In genomic region chr1:153783233-153784190, GRCh38 we compare ENCODE assay signal across 1 cellular context.
TF ChIP-seq lines count a peak whose summit lies in the region.

No MANE protein-coding gene starts in this region.

TF ChIP-seq in K562, 482 proteins besides CTCF, POLR2A, EP300 and RAD21 (continued from another document and continues in another):
- TF ChIP-seq CHD7 (IDR thresholded peaks at IDR 0.05; ENCODE audit: low read depth, low read length) (no peak), TCF7L2 (IDR thresholded peaks at IDR 0.05; ENCODE audit: low read depth, low read length) (no peak), LEF1 (IDR thresholded peaks at IDR 0.05) (no peak), PHF8 (IDR thresholded peaks at IDR 0.05; ENCODE audit: borderline replicate concordance, low read length) (peak; percentile 95), CREB5 (CRISPR knock-in tag; IDR thresholded peaks at IDR 0.05) (no peak), PHB2 (IDR thresholded peaks at IDR 0.05; ENCODE audit: low read depth) (no peak), ZNF175 (CRISPR knock-in tag; IDR thresholded peaks at IDR 0.05; ENCODE audit: low read depth) (peak; percentile 59; the same call in 1 of the 2 replicates), MBD1 (CRISPR knock-in tag; IDR thresholded peaks at IDR 0.05) (no peak), ZNF609 (CRISPR knock-in tag; IDR thresholded peaks at IDR 0.05; ENCODE audit: borderline replicate concordance) (no peak), ETV6 (IDR thresholded peaks at IDR 0.05; ENCODE audit: borderline replicate concordance in 1 of 2, low read depth in 2 of 2, low read length in 1 of 2) (no peak; a peak in 1 of 4 replicates), ETV6 (CRISPR knock-in tag; IDR thresholded peaks at IDR 0.05; ENCODE audit: borderline replicate concordance) (no peak), CHD1 (IDR thresholded peaks at IDR 0.05; ENCODE audit: low read length) (no peak), SNAPC5 (CRISPR knock-in tag; IDR thresholded peaks at IDR 0.05) (no peak), CEBPG (CRISPR knock-in tag; IDR thresholded peaks at IDR 0.05) (no peak), CEBPG (tag; conservative IDR thresholded peaks at IDR 0.05 in 1 of 2, IDR thresholded peaks at IDR 0.05 in 1 of 2) (no peak), ZNF717 (CRISPR knock-in tag; IDR thresholded peaks at IDR 0.05) (no peak), MIER1 (IDR thresholded peaks at IDR 0.05; ENCODE audit: low read depth) (no peak), ZNF512 (tag; IDR thresholded peaks at IDR 0.05) (no peak), ZNF41 (CRISPR knock-in tag; conservative IDR thresholded peaks at IDR 0.05) (no peak), MAZ (CRISPR knock-in tag; conservative IDR thresholded peaks at IDR 0.05 in 1 of 2, IDR thresholded peaks at IDR 0.05 in 1 of 2) (peak; percentile 85 to 94), ZNF347 (CRISPR knock-in tag; IDR thresholded peaks at IDR 0.05; ENCODE audit: low read depth) (no peak)
- TF ChIP-seq, protein P1, sequence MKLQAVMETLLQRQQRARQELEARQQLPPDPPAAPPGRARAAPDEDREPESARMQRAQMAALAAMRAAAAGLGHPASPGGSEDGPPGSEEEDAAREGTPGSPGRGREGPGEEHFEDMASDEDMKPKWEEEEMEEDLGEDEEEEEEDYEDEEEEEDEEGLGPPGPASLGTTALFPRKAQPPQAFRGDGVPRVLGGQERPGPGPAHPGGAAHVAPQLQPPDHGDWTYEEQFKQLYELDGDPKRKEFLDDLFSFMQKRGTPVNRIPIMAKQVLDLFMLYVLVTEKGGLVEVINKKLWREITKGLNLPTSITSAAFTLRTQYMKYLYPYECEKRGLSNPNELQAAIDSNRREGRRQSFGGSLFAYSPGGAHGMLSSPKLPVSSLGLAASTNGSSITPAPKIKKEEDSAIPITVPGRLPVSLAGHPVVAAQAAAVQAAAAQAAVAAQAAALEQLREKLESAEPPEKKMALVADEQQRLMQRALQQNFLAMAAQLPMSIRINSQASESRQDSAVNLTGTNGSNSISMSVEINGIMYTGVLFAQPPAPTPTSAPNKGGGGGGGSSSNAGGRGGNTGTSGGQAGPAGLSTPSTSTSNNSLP (IDR thresholded peaks at IDR 0.05; ENCODE audit: borderline replicate concordance, low read depth, low read length): no peak
- TF ChIP-seq, protein P2, sequence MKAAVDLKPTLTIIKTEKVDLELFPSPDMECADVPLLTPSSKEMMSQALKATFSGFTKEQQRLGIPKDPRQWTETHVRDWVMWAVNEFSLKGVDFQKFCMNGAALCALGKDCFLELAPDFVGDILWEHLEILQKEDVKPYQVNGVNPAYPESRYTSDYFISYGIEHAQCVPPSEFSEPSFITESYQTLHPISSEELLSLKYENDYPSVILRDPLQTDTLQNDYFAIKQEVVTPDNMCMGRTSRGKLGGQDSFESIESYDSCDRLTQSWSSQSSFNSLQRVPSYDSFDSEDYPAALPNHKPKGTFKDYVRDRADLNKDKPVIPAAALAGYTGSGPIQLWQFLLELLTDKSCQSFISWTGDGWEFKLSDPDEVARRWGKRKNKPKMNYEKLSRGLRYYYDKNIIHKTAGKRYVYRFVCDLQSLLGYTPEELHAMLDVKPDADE (conservative IDR thresholded peaks at IDR 0.05; ENCODE audit: control insufficient read depth, low read depth, low read length): no peak; the same call in 1 of the 2 replicates
- TF ChIP-seq, protein P3, sequence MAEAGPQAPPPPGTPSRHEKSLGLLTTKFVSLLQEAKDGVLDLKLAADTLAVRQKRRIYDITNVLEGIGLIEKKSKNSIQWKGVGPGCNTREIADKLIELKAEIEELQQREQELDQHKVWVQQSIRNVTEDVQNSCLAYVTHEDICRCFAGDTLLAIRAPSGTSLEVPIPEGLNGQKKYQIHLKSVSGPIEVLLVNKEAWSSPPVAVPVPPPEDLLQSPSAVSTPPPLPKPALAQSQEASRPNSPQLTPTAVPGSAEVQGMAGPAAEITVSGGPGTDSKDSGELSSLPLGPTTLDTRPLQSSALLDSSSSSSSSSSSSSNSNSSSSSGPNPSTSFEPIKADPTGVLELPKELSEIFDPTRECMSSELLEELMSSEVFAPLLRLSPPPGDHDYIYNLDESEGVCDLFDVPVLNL (CRISPR knock-in tag; IDR thresholded peaks at IDR 0.05; ENCODE audit: low read depth): no peak
